In genomic region chr12:130817804-130818203, GRCh38 we compare ENCODE assay signal across 17 cellular contexts. TPM values are rescaled to one million over a fixed set of nuclear protein-coding genes. Genes with fewer than 3 reads are reported as not detected.
DNase-seq lines count a peak whose midpoint lies in the region; ATAC-seq and TF ChIP-seq lines count a peak whose summit lies in the region.
"Had no signal": no experiment of that assay in that cellular context is flagged by ENCODE, and none has a peak within 500 bp of the region (broad histone marks: within the 10 kb centered on the region; RNA-seq: fewer than 3 reads in every experiment).

No MANE protein-coding gene starts in this region.

- peaks cover 7% of the 10 kb centered on the region for H3K4me1 ChIP-seq in CD4-positive, CD25-positive, alpha-beta regulatory T cell (ENCODE audit: control insufficient read depth, insufficient read depth, low read length, poor library complexity, severe bottlenecking)
- H3K4me1 ChIP-seq in MM.1S (ENCODE audit: low read length) = no peaks in the 10 kb centered on the region
- H3K4me1 ChIP-seq in BE2C = peaks cover 3% of the 10 kb centered on the region; the same call in 1 of the 2 replicates

- no peaks in the 10 kb centered on the region for H3K9me3 Mint-ChIP-seq in T-helper 1 cell treated with Interleukin-12 subunit alpha and Interleukin-12 subunit beta and Interleukin-4 antibody, amounts not matched to agents 30 μg/mL and 1 μg/mL, for 36 hours
- H3K9me3 Mint-ChIP-seq in CD4-positive, CD25-positive, alpha-beta regulatory T cell = no peaks in the 10 kb centered on the region
- H3K9me3 Mint-ChIP-seq in naive thymus-derived CD8-positive, alpha-beta T cell = no peaks in the 10 kb centered on the region
- H3K9me3 Mint-ChIP-seq: mesothelial cell of epicardium, neural progenitor cell had no signal

- no peaks in the 10 kb centered on the region for H3K9me2 ChIP-seq in MM.1S (replicated peaks; ENCODE audit: insufficient read depth, low read length)

- no peak for ATAC-seq in CD4-positive, CD25-positive, alpha-beta regulatory T cell (ENCODE audit: low read depth in 2 of 2)
- no peak for ATAC-seq in T-helper 17 cell
- ATAC-seq in naive thymus-derived CD8-positive, alpha-beta T cell = no peak

- H3F3A ChIP-seq in MM.1S (ENCODE audit: insufficient read depth, low read length) = peaks cover 2% of the 10 kb centered on the region; the same call in 1 of the 2 replicates

- H2AFZ ChIP-seq in MM.1S (ENCODE audit: low read length) = no peak overlapping the region
- H2AFZ ChIP-seq: GM23248, neural progenitor cell had no signal

- H3K27me3 Mint-ChIP-seq in T-helper 1 cell treated with Interleukin-12 subunit alpha and Interleukin-12 subunit beta and Interleukin-4 antibody, amounts not matched to agents 30 μg/mL and 1 μg/mL, for 36 hours (ENCODE audit: low read depth) = no peaks in the 10 kb centered on the region
- no peaks in the 10 kb centered on the region for H3K27me3 Mint-ChIP-seq in CD4-positive, CD25-positive, alpha-beta regulatory T cell
- no peaks in the 10 kb centered on the region for H3K27me3 Mint-ChIP-seq in T-helper 17 cell
- no peaks in the 10 kb centered on the region for H3K27me3 Mint-ChIP-seq in naive thymus-derived CD8-positive, alpha-beta T cell
- H3K27me3 Mint-ChIP-seq: progenitor cell of endocrine pancreas had no signal

- H3K79me2 ChIP-seq in MM.1S (ENCODE audit: low read length) = no peaks in the 10 kb centered on the region; the same call in 1 of the 2 replicates

- H3K4me1 Mint-ChIP-seq in T-helper 1 cell treated with Interleukin-12 subunit alpha and Interleukin-12 subunit beta and Interleukin-4 antibody, amounts not matched to agents 30 μg/mL and 1 μg/mL, for 36 hours (ENCODE audit: low read depth) = peaks cover 7% of the 10 kb centered on the region
- H3K4me1 Mint-ChIP-seq in CD4-positive, CD25-positive, alpha-beta regulatory T cell = peaks cover 4 to 24% (median 14%) of the 10 kb centered on the region in 4 donors
- peaks cover 18% of the 10 kb centered on the region for H3K4me1 Mint-ChIP-seq in T-helper 17 cell
- peaks cover 6 to 14% (median 10%) of the 10 kb centered on the region in 4 donors for H3K4me1 Mint-ChIP-seq in naive thymus-derived CD8-positive, alpha-beta T cell

- no peak for DNase-seq in T-helper 1 cell
- DNase-seq in CD4-positive, CD25-positive, alpha-beta regulatory T cell = no peak
- no peak for DNase-seq in T-helper 17 cell
- DNase-seq in naive thymus-derived CD8-positive, alpha-beta T cell = no peak
- no peak for DNase-seq in CD1c-positive myeloid dendritic cell (ENCODE audit: extremely low spot score)
- no peak for DNase-seq in MM.1S
- DNase-seq in BE2C = no peak
- DNase-seq: NCI-H1048, NCI-H187 had no signal

- H3K27me3 ChIP-seq in CD4-positive, CD25-positive, alpha-beta regulatory T cell (ENCODE audit: control insufficient read depth, insufficient read depth, low read length) = no peaks in the 10 kb centered on the region
- no peaks in the 10 kb centered on the region for H3K27me3 ChIP-seq in MM.1S (replicated peaks; ENCODE audit: insufficient read depth, low read length)
- H3K27me3 ChIP-seq in BE2C = no peaks in the 10 kb centered on the region
- H3K27me3 ChIP-seq: dorsolateral prefrontal cortex, heart right ventricle, left lung, neural progenitor cell had no signal

- POLR2A ChIA-PET in naive thymus-derived CD8-positive, alpha-beta T cell (lab: Charles Lee) = no interaction called here

- H3K36me3 Mint-ChIP-seq in T-helper 1 cell treated with Interleukin-12 subunit alpha and Interleukin-12 subunit beta and Interleukin-4 antibody, amounts not matched to agents 30 μg/mL and 1 μg/mL, for 36 hours (ENCODE audit: low read depth) = peaks cover 6% of the 10 kb centered on the region
- peaks cover 14% of the 10 kb centered on the region for H3K36me3 Mint-ChIP-seq in CD4-positive, CD25-positive, alpha-beta regulatory T cell
- peaks cover 2% of the 10 kb centered on the region for H3K36me3 Mint-ChIP-seq in T-helper 17 cell (ENCODE audit: low read depth)
- peaks cover 0 to 34% (median 3%) of the 10 kb centered on the region in 3 donors for H3K36me3 Mint-ChIP-seq in naive thymus-derived CD8-positive, alpha-beta T cell

- no peak for TF ChIP-seq CTCF in MM.1S (IDR thresholded peaks at IDR 0.05; ENCODE audit: low read length)
- TF ChIP-seq CTCF in BE2C (IDR thresholded peaks at IDR 0.05; ENCODE audit: low read depth, low read length) = no peak

- H3K36me3 ChIP-seq in CD4-positive, CD25-positive, alpha-beta regulatory T cell (ENCODE audit: control insufficient read depth, insufficient read depth, low read length) = peaks cover 26% of the 10 kb centered on the region
- no peaks in the 10 kb centered on the region for H3K36me3 ChIP-seq in MM.1S (replicated peaks; ENCODE audit: insufficient read depth, low read length)
- peaks cover 19% of the 10 kb centered on the region for H3K36me3 ChIP-seq in BE2C
- H3K36me3 ChIP-seq: neural progenitor cell had no signal

- H3K9me3 ChIP-seq in CD4-positive, CD25-positive, alpha-beta regulatory T cell (ENCODE audit: control insufficient read depth in 2 of 2, low read length in 2 of 2) = no peaks in the 10 kb centered on the region
- no peaks in the 10 kb centered on the region for H3K9me3 ChIP-seq in T-helper 17 cell (ENCODE audit: control insufficient read depth, low read length, poor library complexity, severe bottlenecking)
- H3K9me3 ChIP-seq in MM.1S (replicated peaks; ENCODE audit: insufficient read depth, low read length) = no peaks in the 10 kb centered on the region
- H3K9me3 ChIP-seq in BE2C = no peaks in the 10 kb centered on the region
- H3K9me3 ChIP-seq: heart right ventricle, left lung had no signal

- no peak overlapping the region for H3K4me2 ChIP-seq in MM.1S (ENCODE audit: low read depth, low read length)
- H3K4me2 ChIP-seq: neural progenitor cell had no signal

- H3K4me3 Mint-ChIP-seq in T-helper 1 cell treated with Interleukin-12 subunit alpha and Interleukin-12 subunit beta and Interleukin-4 antibody, amounts not matched to agents 30 μg/mL and 1 μg/mL, for 36 hours = peak overlapping the region; percentile 40
- peak overlapping the region; percentile 39 to 83 (median 78) for H3K4me3 Mint-ChIP-seq in CD4-positive, CD25-positive, alpha-beta regulatory T cell
- peak overlapping the region; percentile 92 for H3K4me3 Mint-ChIP-seq in T-helper 17 cell
- peak overlapping the region in 9 of 10 donors; percentile 7 to 96 (median 59) for H3K4me3 Mint-ChIP-seq in naive thymus-derived CD8-positive, alpha-beta T cell
- H3K4me3 Mint-ChIP-seq: neural progenitor cell had no signal

- no peak overlapping the region for H3K4me3 ChIP-seq in CD4-positive, CD25-positive, alpha-beta regulatory T cell (ENCODE audit: low read depth, low read length)
- H3K4me3 ChIP-seq in MM.1S (ENCODE audit: low read length) = no peak overlapping the region
- H3K4me3 ChIP-seq in BE2C (ENCODE audit: low read depth, low read length) = no peak overlapping the region
- H3K4me3 ChIP-seq: GM23248, neural progenitor cell had no signal

- H4K20me1 ChIP-seq in MM.1S (ENCODE audit: insufficient read depth, low read length) = no peaks in the 10 kb centered on the region

- H3K27ac Mint-ChIP-seq in T-helper 1 cell treated with Interleukin-12 subunit alpha and Interleukin-12 subunit beta and Interleukin-4 antibody, amounts not matched to agents 30 μg/mL and 1 μg/mL, for 36 hours = no peak overlapping the region
- H3K27ac Mint-ChIP-seq in CD4-positive, CD25-positive, alpha-beta regulatory T cell = peak overlapping the region in 1 of 3 donors; percentile 39
- no peak overlapping the region for H3K27ac Mint-ChIP-seq in T-helper 17 cell
- H3K27ac Mint-ChIP-seq in naive thymus-derived CD8-positive, alpha-beta T cell = peak overlapping the region in 2 of 10 donors; percentile 32 to 41
- H3K27ac Mint-ChIP-seq: neural progenitor cell had no signal

- H3K27ac ChIP-seq in CD4-positive, CD25-positive, alpha-beta regulatory T cell (ENCODE audit: insufficient read depth, low read length, poor library complexity, severe bottlenecking) = no peak overlapping the region
- H3K27ac ChIP-seq in MM.1S (ENCODE audit: low read length) = no peak overlapping the region
- H3K27ac ChIP-seq: GM23248, neural progenitor cell had no signal

- H3K9ac ChIP-seq in MM.1S (ENCODE audit: low read length) = no peak overlapping the region
- H3K9ac ChIP-seq: GM23248, neural progenitor cell had no signal

RNA-seq across cellular contexts. Expression of gene STX2, which starts 21.2 kb away (rescaled TPM):
- total RNA-seq in CD4-positive, CD25-positive, alpha-beta regulatory T cell = 29.5 TPM
- polyA plus RNA-seq in CD4-positive, CD25-positive, alpha-beta regulatory T cell = 10 to 100 TPM; 10.7 to 11.8 (median 11.4) TPM
- total RNA-seq in T-helper 17 cell = 10 to 100 TPM; 22.5 to 41.1 TPM
- total RNA-seq in naive thymus-derived CD8-positive, alpha-beta T cell = 10 to 100 TPM; 29.4 to 29.9 TPM
- polyA plus RNA-seq in naive thymus-derived CD8-positive, alpha-beta T cell = 1 to 10 TPM; 6.7 to 9.3 (median 9.2) TPM
- 18.4 TPM for polyA plus RNA-seq in BE2C (2012; ENCODE audit: insufficient read depth, insufficient read length, low read depth)

RNA-seq across cellular contexts. Expression of gene RAN, which starts 54.1 kb away (rescaled TPM):
- total RNA-seq in CD4-positive, CD25-positive, alpha-beta regulatory T cell = 298 TPM
- 100 to 1,000 TPM; 682 to 837 (median 733) TPM for polyA plus RNA-seq in CD4-positive, CD25-positive, alpha-beta regulatory T cell
- total RNA-seq in T-helper 17 cell = 100 to 1,000 TPM; 294 to 321 TPM
- total RNA-seq in naive thymus-derived CD8-positive, alpha-beta T cell = 100 to 1,000 TPM; 325 to 331 TPM
- polyA plus RNA-seq in naive thymus-derived CD8-positive, alpha-beta T cell = 100 to 1,000 TPM; 522 to 578 (median 572) TPM
- polyA plus RNA-seq in BE2C (2012; ENCODE audit: insufficient read depth, insufficient read length, low read depth) = 1,240 TPM

Comparison
In these comparisons a context has a peak if more than half of its experiments do, and no peak if none do; other contexts are left out.
1. H3K4me3 Mint-ChIP-seq: peak in every context shown above with its lines; median percentile 92 in T-helper 17 cell; 78 in CD4-positive, CD25-positive, alpha-beta regulatory T cell; 59 in naive thymus-derived CD8-positive, alpha-beta T cell; 40 in T-helper 1 cell treated with Interleukin-12 subunit alpha and Interleukin-12 subunit beta and Interleukin-4 antibody, amounts not matched to agents 30 μg/mL and 1 μg/mL, for 36 hours.